In the genomic region with DNA sequence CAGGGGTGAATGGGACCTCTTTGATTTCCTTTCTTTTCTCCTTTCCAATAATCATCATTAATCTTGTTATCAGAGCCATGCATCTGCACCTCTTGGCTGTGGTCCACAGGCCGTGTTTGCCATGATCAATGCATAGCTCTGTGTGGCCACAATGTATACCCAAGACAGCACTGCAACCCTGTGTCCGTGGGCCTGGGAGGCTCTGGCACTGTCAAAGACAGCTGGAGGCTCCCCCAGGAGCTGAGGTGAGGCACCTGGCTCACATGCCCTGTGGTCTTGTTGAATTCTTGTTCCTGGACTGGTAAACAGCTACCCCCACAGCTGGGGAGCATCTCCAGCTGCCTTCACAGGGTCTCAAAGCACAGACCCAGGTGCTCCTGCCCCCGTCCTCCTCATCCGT, we compare ENCODE assay signal across 19 cellular contexts.
"Had no signal": no experiment of that assay in that cellular context is flagged by ENCODE, and none has a peak within 500 bp of the region (broad histone marks: within the 10 kb centered on the region; RNA-seq: fewer than 3 reads in every experiment).

No MANE protein-coding gene starts in this region.

- ATAC-seq: esophagus mucosa had no signal

- DNase-seq: activated CD4-positive, alpha-beta T cell treated with anti-CD3 and anti-CD28 coated beads, Interleukin-2, amount 50 U/mL, for 4 hours; activated CD8-positive, alpha-beta memory T cell treated with anti-CD3 and anti-CD28 coated beads for 24 hours; activated CD8-positive, alpha-beta memory T cell treated with anti-CD3 and anti-CD28 coated beads, Interleukin-2, amount 50 U/mL, for 4 hours; activated gamma-delta T cell; activated naive CD8-positive, alpha-beta T cell treated with anti-CD3 and anti-CD28 coated beads for 36 hours; activated T-cell treated with anti-CD3 and anti-CD28 coated beads, Interleukin-2, amount 50 U/mL, for 24 hours; effector memory CD4-positive, alpha-beta T cell; glutamatergic neuron; hippocampal formation; kidney glomerular epithelial cell; midbrain; nucleus accumbens; stimulated activated CD4-positive, alpha-beta T cell treated with anti-CD3 and anti-CD28 coated beads, Interleukin-4, amount 100 ng/mL, for 24 hours; stimulated activated naive CD4-positive, alpha-beta T cell treated with Interleukin-2 at 50 U/mL for 16 hours; T-helper 1 cell; T-helper 9 cell had no signal

- H3K9me3 Mint-ChIP-seq: activated naive CD8-positive, alpha-beta T cell treated with anti-CD3 and anti-CD28 coated beads for 36 hours; activated T-cell treated with anti-CD3 and anti-CD28 coated beads, Interleukin-2, amount 50 U/mL, for 24 hours; central memory CD8-positive, alpha-beta T cell; nephron had no signal

- H3K27me3 Mint-ChIP-seq: central memory CD8-positive, alpha-beta T cell had no signal

- H3K4me3 Mint-ChIP-seq: activated naive CD8-positive, alpha-beta T cell treated with anti-CD3 and anti-CD28 coated beads for 36 hours; activated T-cell treated with anti-CD3 and anti-CD28 coated beads, Interleukin-2, amount 50 U/mL, for 24 hours; central memory CD8-positive, alpha-beta T cell; nephron had no signal

- H3K27ac Mint-ChIP-seq: activated T-cell treated with anti-CD3 and anti-CD28 coated beads, Interleukin-2, amount 50 U/mL, for 24 hours had no signal

- H3K36me3 Mint-ChIP-seq: activated naive CD8-positive, alpha-beta T cell treated with anti-CD3 and anti-CD28 coated beads for 36 hours had no signal
